28 cellular contexts compared by ENCODE assay signal in genomic region chr9:106818034-106818433, GRCh38.
"Had no signal": no experiment of that assay in that cellular context is flagged by ENCODE, and none has a peak within 500 bp of the region (broad histone marks: within the 10 kb centered on the region; RNA-seq: fewer than 3 reads in every experiment).

No MANE protein-coding gene starts in this region.

- ATAC-seq: effector memory CD8-positive, alpha-beta T cell; esophagus mucosa; foreskin keratinocyte; gastrocnemius medialis; gastroesophageal sphincter; heart left ventricle; heart right ventricle had no signal

- H3K9me3 ChIP-seq: colonic mucosa, esophagus muscularis mucosa, gastrocnemius medialis, gastroesophageal sphincter had no signal

- H3K4me3 ChIP-seq: colonic mucosa, coronary artery, dorsolateral prefrontal cortex, esophagus muscularis mucosa, esophagus squamous epithelium, gastrocnemius medialis, gastroesophageal sphincter, heart left ventricle, heart right ventricle had no signal

- DNase-seq: colonic mucosa; cortex of kidney; dermis blood vessel endothelial cell; dorsolateral prefrontal cortex; effector CD4-positive, alpha-beta T cell; effector CD8-positive, alpha-beta T cell; effector memory CD4-positive, alpha-beta T cell; effector memory CD8-positive, alpha-beta T cell; endodermal cell; erythroblast; esophagus squamous epithelium; foreskin fibroblast; foreskin keratinocyte; foreskin melanocyte; gastrocnemius medialis; glutamatergic neuron; head of caudate nucleus; heart left ventricle; heart right ventricle had no signal

- H3K27ac ChIP-seq: colonic mucosa, coronary artery, dorsolateral prefrontal cortex, epithelial cell of prostate, esophagus muscularis mucosa, esophagus squamous epithelium, foreskin keratinocyte, gastrocnemius medialis, gastroesophageal sphincter, heart left ventricle, heart right ventricle had no signal

- FAIRE-seq: colon, endometrium, endothelial cell of umbilical vein, frontal cortex had no signal

- H3K4me1 ChIP-seq: colonic mucosa, esophagus muscularis mucosa, esophagus squamous epithelium, foreskin keratinocyte, gastrocnemius medialis, gastroesophageal sphincter, heart left ventricle, heart right ventricle had no signal

- H3K36me3 ChIP-seq: colonic mucosa, esophagus muscularis mucosa, esophagus squamous epithelium, gastrocnemius medialis, gastroesophageal sphincter, heart left ventricle, heart right ventricle had no signal
